ENCODE assay signal across 2 cellular contexts in the genomic region with DNA sequence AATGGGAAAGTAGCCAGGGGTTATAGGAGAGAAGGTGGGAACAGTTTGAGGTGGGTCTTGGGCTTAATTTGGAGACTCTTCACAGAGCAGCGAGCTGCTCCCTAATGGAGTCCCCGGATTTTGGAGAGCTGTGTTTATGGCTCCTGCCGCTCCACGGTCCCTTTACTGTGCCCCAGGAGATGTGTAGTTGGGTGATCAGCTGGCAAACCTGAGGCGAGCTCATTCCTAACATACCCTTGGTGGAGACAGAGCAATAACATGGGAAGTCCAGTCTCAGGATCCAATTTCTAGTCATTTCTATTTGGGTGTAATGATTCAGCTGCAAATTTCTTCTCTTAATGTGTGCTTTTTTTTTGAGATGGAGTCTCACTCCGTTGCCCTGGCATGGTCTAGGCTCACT.
TF ChIP-seq lines count a peak whose summit lies in the region.

No MANE protein-coding gene starts in this region.

TF ChIP-seq in SK-N-SH treated with all-trans-retinoic acid at 6 μM for 48 hours, 23 proteins besides CTCF, POLR2A, EP300 and RAD21:
- no peak for TF ChIP-seq PPARA (CRISPR knock-in tag; IDR thresholded peaks at IDR 0.05; ENCODE audit: borderline replicate concordance)
- no peak for TF ChIP-seq RARB (CRISPR knock-in tag; IDR thresholded peaks at IDR 0.05)
- no peak for TF ChIP-seq ZNF70 (CRISPR knock-in tag; IDR thresholded peaks at IDR 0.05)
- TF ChIP-seq SNAI2 (CRISPR knock-in tag; IDR thresholded peaks at IDR 0.05): no peak
- TF ChIP-seq, protein P1, sequence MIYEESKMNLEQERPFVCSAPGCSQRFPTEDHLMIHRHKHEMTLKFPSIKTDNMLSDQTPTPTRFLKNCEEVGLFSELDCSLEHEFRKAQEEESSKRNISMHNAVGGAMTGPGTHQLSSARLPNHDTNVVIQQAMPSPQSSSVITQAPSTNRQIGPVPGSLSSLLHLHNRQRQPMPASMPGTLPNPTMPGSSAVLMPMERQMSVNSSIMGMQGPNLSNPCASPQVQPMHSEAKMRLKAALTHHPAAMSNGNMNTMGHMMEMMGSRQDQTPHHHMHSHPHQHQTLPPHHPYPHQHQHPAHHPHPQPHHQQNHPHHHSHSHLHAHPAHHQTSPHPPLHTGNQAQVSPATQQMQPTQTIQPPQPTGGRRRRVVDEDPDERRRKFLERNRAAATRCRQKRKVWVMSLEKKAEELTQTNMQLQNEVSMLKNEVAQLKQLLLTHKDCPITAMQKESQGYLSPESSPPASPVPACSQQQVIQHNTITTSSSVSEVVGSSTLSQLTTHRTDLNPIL (CRISPR knock-in tag; IDR thresholded peaks at IDR 0.05; ENCODE audit: low read depth): no peak
TF ChIP-seq in SK-N-SH treated with all-trans-retinoic acid at 6 μM for 48 hours: peak in this region for 0.

TF ChIP-seq in SK-N-SH, 30 proteins besides CTCF, POLR2A, EP300 and RAD21:
- no peak for TF ChIP-seq RXRA (IDR thresholded peaks at IDR 0.05; ENCODE audit: borderline replicate concordance, low read depth)
- TF ChIP-seq, protein P2, sequence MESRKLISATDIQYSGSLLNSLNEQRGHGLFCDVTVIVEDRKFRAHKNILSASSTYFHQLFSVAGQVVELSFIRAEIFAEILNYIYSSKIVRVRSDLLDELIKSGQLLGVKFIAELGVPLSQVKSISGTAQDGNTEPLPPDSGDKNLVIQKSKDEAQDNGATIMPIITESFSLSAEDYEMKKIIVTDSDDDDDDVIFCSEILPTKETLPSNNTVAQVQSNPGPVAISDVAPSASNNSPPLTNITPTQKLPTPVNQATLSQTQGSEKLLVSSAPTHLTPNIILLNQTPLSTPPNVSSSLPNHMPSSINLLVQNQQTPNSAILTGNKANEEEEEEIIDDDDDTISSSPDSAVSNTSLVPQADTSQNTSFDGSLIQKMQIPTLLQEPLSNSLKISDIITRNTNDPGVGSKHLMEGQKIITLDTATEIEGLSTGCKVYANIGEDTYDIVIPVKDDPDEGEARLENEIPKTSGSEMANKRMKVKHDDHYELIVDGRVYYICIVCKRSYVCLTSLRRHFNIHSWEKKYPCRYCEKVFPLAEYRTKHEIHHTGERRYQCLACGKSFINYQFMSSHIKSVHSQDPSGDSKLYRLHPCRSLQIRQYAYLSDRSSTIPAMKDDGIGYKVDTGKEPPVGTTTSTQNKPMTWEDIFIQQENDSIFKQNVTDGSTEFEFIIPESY (IDR thresholded peaks at IDR 0.05; ENCODE audit: borderline replicate concordance, low read depth): no peak
- no peak for TF ChIP-seq FOSL2 (IDR thresholded peaks at IDR 0.05; ENCODE audit: borderline replicate concordance, low read depth)
- no peak for TF ChIP-seq CHD2 (IDR thresholded peaks at IDR 0.05; ENCODE audit: low read length, partially characterized antibody)
- TF ChIP-seq, protein P3, sequence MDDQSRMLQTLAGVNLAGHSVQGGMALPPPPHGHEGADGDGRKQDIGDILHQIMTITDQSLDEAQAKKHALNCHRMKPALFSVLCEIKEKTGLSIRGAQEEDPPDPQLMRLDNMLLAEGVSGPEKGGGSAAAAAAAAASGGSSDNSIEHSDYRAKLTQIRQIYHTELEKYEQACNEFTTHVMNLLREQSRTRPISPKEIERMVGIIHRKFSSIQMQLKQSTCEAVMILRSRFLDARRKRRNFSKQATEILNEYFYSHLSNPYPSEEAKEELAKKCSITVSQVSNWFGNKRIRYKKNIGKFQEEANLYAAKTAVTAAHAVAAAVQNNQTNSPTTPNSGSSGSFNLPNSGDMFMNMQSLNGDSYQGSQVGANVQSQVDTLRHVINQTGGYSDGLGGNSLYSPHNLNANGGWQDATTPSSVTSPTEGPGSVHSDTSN (IDR thresholded peaks at IDR 0.05): no peak
